Comparison of ENCODE assay signal across 8 cellular contexts in genomic region chr20:50957798-50958732, GRCh38. TPM values are rescaled to one million over a fixed set of nuclear protein-coding genes. Genes with fewer than 3 reads are reported as not detected.
DNase-seq lines count a peak whose midpoint lies in the region; ATAC-seq and TF ChIP-seq lines count a peak whose summit lies in the region.

TSS of gene DPM1 (minus strand) at chr20:50958532. CDS start at chr20:50958523, 9 bp downstream.

- ATAC-seq in GM19467 (IDR thresholded peaks at IDR 0.05; ENCODE audit: unreplicated experiment), result peak; percentile 67

- POLR2A ChIA-PET in CD8-positive, alpha-beta memory T cell (lab: Charles Lee), result interaction anchor here (0.6 to 3.3 kb wide), 10 partner anchors 20 to 767 kb away, joined by 3 to 87 read pairs (median 4); partner anchors contain the start of genes ADNP, BCAS4 and PARD6B

- H3K27me3 ChIP-seq in CD8-positive, alpha-beta memory T cell (ENCODE audit: insufficient read depth, low read length, poor library complexity, severe bottlenecking), result no peaks in the 10 kb centered on the region
- H3K27me3 ChIP-seq in endodermal cell (ENCODE audit: control insufficient read depth, insufficient read depth, low read length, poor library complexity, severe bottlenecking), result no peaks in the 10 kb centered on the region

- peak within 1 kb of the TSS; percentile 98 for H3K9ac ChIP-seq in endodermal cell (ENCODE audit: extremely low read depth, low read length, poor library complexity, severe bottlenecking)

- no peak for TF ChIP-seq CTCF in endodermal cell (conservative IDR thresholded peaks at IDR 0.05)

- peaks cover 54 to 79% (median 73%) of the 10 kb centered on the region in 3 donors for H3K4me1 Mint-ChIP-seq in CD8-positive, alpha-beta memory T cell
- H3K4me1 Mint-ChIP-seq in endodermal cell, result peaks cover 26% of the 10 kb centered on the region

- WGBS in endodermal cell (ENCODE audit: insufficient coverage in 1 of 2, insufficient read length in 1 of 2), 2 experiments, result 0 to 1% methylated on average over 30 to 54 of the region's 54 CpGs

- peak; percentile 83 to 93 (median 90) for DNase-seq in CD8-positive, alpha-beta memory T cell
- peak; percentile 100 for DNase-seq in HS-5 (ENCODE audit: low read depth)
- peak; percentile 82 to 97 for DNase-seq in NOMO-1 (lab: John Stamatoyannopoulos, UW; ENCODE audit: unreplicated experiment in 2 of 2)
- peak; percentile 56 to 77 (median 76) for DNase-seq in activated CD8-positive, alpha-beta memory T cell treated with anti-CD3 and anti-CD28 coated beads for 48 hours (ENCODE audit: low read depth in 2 of 3, low spot score in 2 of 3)
- DNase-seq in endodermal cell, result peak; percentile 92
- peak; percentile 92 for DNase-seq in mesenteric fat pad (ENCODE audit: low spot score)
- peak; percentile 65 for DNase-seq in stimulated activated CD8-positive, alpha-beta memory T cell treated with anti-CD3 and anti-CD28 coated beads, Interleukin-15, amount 100 ng/mL, for 24 hours (ENCODE audit: low read depth)

- H3K36me3 Mint-ChIP-seq in CD8-positive, alpha-beta memory T cell, result peaks cover 0 to 55% (median 8%) of the 10 kb centered on the region in 3 donors
- peaks cover 31% of the 10 kb centered on the region for H3K36me3 Mint-ChIP-seq in endodermal cell (ENCODE audit: low read depth)

- H3K27me3 Mint-ChIP-seq in CD8-positive, alpha-beta memory T cell, result no peaks in the 10 kb centered on the region
- H3K27me3 Mint-ChIP-seq in endodermal cell (ENCODE audit: insufficient read depth), result no peaks in the 10 kb centered on the region

- peaks cover 34% of the 10 kb centered on the region for H3K4me1 ChIP-seq in CD8-positive, alpha-beta memory T cell (ENCODE audit: insufficient read depth, low read length)
- H3K4me1 ChIP-seq in endodermal cell (ENCODE audit: control insufficient read depth, insufficient read depth, low read length), result peaks cover 7% of the 10 kb centered on the region

- peak within 1 kb of the TSS; percentile 91 for H3K4me3 ChIP-seq in CD8-positive, alpha-beta memory T cell (ENCODE audit: low read length)
- H3K4me3 ChIP-seq in endodermal cell (ENCODE audit: low read length), result peak within 1 kb of the TSS; percentile 95

- H3K27ac ChIP-seq in CD8-positive, alpha-beta memory T cell (ENCODE audit: low read depth, low read length), result peak within 1 kb of the TSS; percentile 97
- peak within 1 kb of the TSS; percentile 99 for H3K27ac ChIP-seq in endodermal cell (ENCODE audit: low read depth, low read length)

- CTCF ChIA-PET in CD8-positive, alpha-beta memory T cell (lab: Charles Lee), result interaction anchor here (1.1 to 4.6 kb wide), 8 partner anchors 10 to 168 kb away, joined by 3 to 51 read pairs (median 8); partner anchors contain the start of genes ADNP and BCAS4

- peak within 1 kb of the TSS; percentile 95 to 98 (median 98) for H3K4me3 Mint-ChIP-seq in CD8-positive, alpha-beta memory T cell
- peak within 1 kb of the TSS; percentile 89 for H3K4me3 Mint-ChIP-seq in endodermal cell

- peak within 1 kb of the TSS; percentile 99 to 100 (median 100) for H3K27ac Mint-ChIP-seq in CD8-positive, alpha-beta memory T cell
- H3K27ac Mint-ChIP-seq in endodermal cell, result peak within 1 kb of the TSS; percentile 100

- peaks cover 16% of the 10 kb centered on the region for H3K36me3 ChIP-seq in CD8-positive, alpha-beta memory T cell (ENCODE audit: insufficient read depth, low read length)
- peaks cover 33% of the 10 kb centered on the region for H3K36me3 ChIP-seq in endodermal cell (ENCODE audit: control insufficient read depth, insufficient read depth, low read length)

- no peaks in the 10 kb centered on the region for H3K9me3 Mint-ChIP-seq in CD8-positive, alpha-beta memory T cell
- H3K9me3 Mint-ChIP-seq in endodermal cell, result no peaks in the 10 kb centered on the region

- H3K9me3 ChIP-seq in CD8-positive, alpha-beta memory T cell (ENCODE audit: low read length), result no peaks in the 10 kb centered on the region
- no peaks in the 10 kb centered on the region for H3K9me3 ChIP-seq in endodermal cell (ENCODE audit: control insufficient read depth, low read length)

RNA-seq across cellular contexts. Expression of gene DPM1, which starts in this region (rescaled TPM):
- 10 to 100 TPM; 75.1 to 77.9 TPM for total RNA-seq in CD8-positive, alpha-beta memory T cell
- 65.6 TPM for polyA plus RNA-seq in CD8-positive, alpha-beta memory T cell
- total RNA-seq in endodermal cell (10 to 100 TPM; 54.9 to 58.8 TPM), mesenteric fat pad (34.2 TPM)
- 68.9 TPM for polyA plus RNA-seq in endodermal cell (2013, experiment 1 of 2)
- polyA plus RNA-seq in endodermal cell (2013, experiment 2 of 2), result 69.4 TPM

Comparison
In these comparisons a context has a peak if more than half of its experiments do, and no peak if none do; other contexts are left out.
1. Peak in every context shown above with its lines: DNase-seq, ATAC-seq, H3K4me3 ChIP-seq and H3K27ac ChIP-seq.